ENCODE assay signal across 1 cellular context in genomic region chr11:78417888-78418583, GRCh38.
TF ChIP-seq lines count a peak whose summit lies in the region.

No MANE protein-coding gene starts in this region.

TF ChIP-seq in HepG2, 621 proteins besides CTCF, POLR2A, EP300 and RAD21 (continued from another document and continues in another):
- TF ChIP-seq PRMT3 (CRISPR knock-in tag; IDR thresholded peaks at IDR 0.05; ENCODE audit: borderline replicate concordance, low read depth), result 0 out of 2 replicates have a peak, but pooled peaks have one; percentile 51
- no peak for TF ChIP-seq ZNF160 (CRISPR knock-in tag; IDR thresholded peaks at IDR 0.05)
- no peak for TF ChIP-seq MAF1 (CRISPR knock-in tag; IDR thresholded peaks at IDR 0.05; ENCODE audit: borderline replicate concordance)
- no peak for TF ChIP-seq PBX3 (CRISPR knock-in tag; IDR thresholded peaks at IDR 0.05; ENCODE audit: borderline replicate concordance)
- TF ChIP-seq ZNF644 (CRISPR knock-in tag; IDR thresholded peaks at IDR 0.05; ENCODE audit: low read depth), result no peak
- no peak for TF ChIP-seq ZNF572 (CRISPR knock-in tag; IDR thresholded peaks at IDR 0.05)
- TF ChIP-seq BCL6 (CRISPR knock-in tag; IDR thresholded peaks at IDR 0.05), result peak; percentile 77
- TF ChIP-seq ZNF382 (CRISPR knock-in tag; IDR thresholded peaks at IDR 0.05; ENCODE audit: borderline replicate concordance), result no peak
- TF ChIP-seq NFE2L2 (IDR thresholded peaks at IDR 0.05; ENCODE audit: low read length), result no peak
- peak; percentile 60; the same call in 1 of the 2 replicates for TF ChIP-seq ZMAT3 (CRISPR knock-in tag; conservative IDR thresholded peaks at IDR 0.05)
- TF ChIP-seq RXRB (CRISPR knock-in tag; IDR thresholded peaks at IDR 0.05; ENCODE audit: borderline replicate concordance), result no peak
- no peak for TF ChIP-seq POGZ (CRISPR knock-in tag; IDR thresholded peaks at IDR 0.05)
- no peak for TF ChIP-seq NFYC (CRISPR knock-in tag; IDR thresholded peaks at IDR 0.05)
- TF ChIP-seq ESRRA (CRISPR knock-in tag; IDR thresholded peaks at IDR 0.05; ENCODE audit: low read depth), result peak; percentile 26; the same call in 1 of the 2 replicates
- no peak for TF ChIP-seq THAP11 (CRISPR knock-in tag; IDR thresholded peaks at IDR 0.05)
- no peak for TF ChIP-seq ZNF781 (CRISPR knock-in tag; IDR thresholded peaks at IDR 0.05; ENCODE audit: borderline replicate concordance, not compliant biosample characterization)
- TF ChIP-seq JARID2 (CRISPR knock-in tag; IDR thresholded peaks at IDR 0.05; ENCODE audit: insufficient replicate concordance), result no peak
- no peak for TF ChIP-seq ARHGAP35 (CRISPR knock-in tag; IDR thresholded peaks at IDR 0.05; ENCODE audit: borderline replicate concordance)
- no peak for TF ChIP-seq PHB2 (IDR thresholded peaks at IDR 0.05; ENCODE audit: partially characterized antibody)
- no peak for TF ChIP-seq DBP (CRISPR knock-in tag; IDR thresholded peaks at IDR 0.05; ENCODE audit: not compliant biosample characterization)
- TF ChIP-seq PITX1 (CRISPR knock-in tag; IDR thresholded peaks at IDR 0.05), result no peak
- no peak for TF ChIP-seq NAIF1 (CRISPR knock-in tag; IDR thresholded peaks at IDR 0.05; ENCODE audit: borderline replicate concordance)
- TF ChIP-seq ZNF33B (CRISPR knock-in tag; IDR thresholded peaks at IDR 0.05), result no peak
- TF ChIP-seq ZBTB7A (CRISPR knock-in tag; IDR thresholded peaks at IDR 0.05), result no peak
- no peak for TF ChIP-seq MLLT10 (CRISPR knock-in tag; IDR thresholded peaks at IDR 0.05)
- TF ChIP-seq DDIT3 (CRISPR knock-in tag; IDR thresholded peaks at IDR 0.05), result no peak
- TF ChIP-seq TGIF2 (CRISPR knock-in tag; IDR thresholded peaks at IDR 0.05), result no peak
- TF ChIP-seq LBX2 (CRISPR knock-in tag; IDR thresholded peaks at IDR 0.05; ENCODE audit: borderline replicate concordance), result no peak
- peak; percentile 84 for TF ChIP-seq ZNF777 (CRISPR knock-in tag; IDR thresholded peaks at IDR 0.05)
- TF ChIP-seq TSC22D2 (CRISPR knock-in tag; IDR thresholded peaks at IDR 0.05; ENCODE audit: borderline replicate concordance), result no peak; the same call in 1 of the 2 replicates
- TF ChIP-seq ZNF235 (CRISPR knock-in tag; IDR thresholded peaks at IDR 0.05; ENCODE audit: borderline replicate concordance), result no peak
- no peak for TF ChIP-seq MIER3 (CRISPR knock-in tag; IDR thresholded peaks at IDR 0.05; ENCODE audit: borderline replicate concordance)
- TF ChIP-seq TRIM24 (CRISPR knock-in tag; IDR thresholded peaks at IDR 0.05), result no peak
- TF ChIP-seq SNAPC5 (CRISPR knock-in tag; IDR thresholded peaks at IDR 0.05; ENCODE audit: borderline replicate concordance), result no peak
- no peak for TF ChIP-seq MZF1 (CRISPR knock-in tag; IDR thresholded peaks at IDR 0.05; ENCODE audit: borderline replicate concordance)
- TF ChIP-seq PBX2 (CRISPR knock-in tag; IDR thresholded peaks at IDR 0.05), result no peak
- no peak for TF ChIP-seq ZNF556 (CRISPR knock-in tag; IDR thresholded peaks at IDR 0.05; ENCODE audit: borderline replicate concordance)
- TF ChIP-seq JDP2 (CRISPR knock-in tag; IDR thresholded peaks at IDR 0.05; ENCODE audit: borderline replicate concordance), result no peak
- peak; percentile 64 for TF ChIP-seq RBFOX2 (IDR thresholded peaks at IDR 0.05; ENCODE audit: low read depth, low read length)
- no peak for TF ChIP-seq YEATS2 (CRISPR knock-in tag; IDR thresholded peaks at IDR 0.05; ENCODE audit: borderline replicate concordance)
- TF ChIP-seq ZNF430 (CRISPR knock-in tag; IDR thresholded peaks at IDR 0.05), result no peak
- peak; percentile 58; the same call in 1 of the 2 replicates for TF ChIP-seq MYC (CRISPR knock-in tag; IDR thresholded peaks at IDR 0.05; ENCODE audit: borderline replicate concordance)
- no peak for TF ChIP-seq MIER2 (CRISPR knock-in tag; IDR thresholded peaks at IDR 0.05)
- TF ChIP-seq ZNF24 (IDR thresholded peaks at IDR 0.05), result no peak
- TF ChIP-seq MXD3 (CRISPR knock-in tag; IDR thresholded peaks at IDR 0.05), result peak; percentile 45; the same call in 1 of the 2 replicates
- TF ChIP-seq THAP7 (CRISPR knock-in tag; IDR thresholded peaks at IDR 0.05), result 0 out of 2 replicates have a peak, but pooled peaks have one; percentile 41
- no peak for TF ChIP-seq ZNF451 (CRISPR knock-in tag; IDR thresholded peaks at IDR 0.05)
- TF ChIP-seq MIXL1 (CRISPR knock-in tag; IDR thresholded peaks at IDR 0.05), result 0 out of 2 replicates have a peak, but pooled peaks have one; percentile 27
- no peak for TF ChIP-seq MBNL3 (CRISPR knock-in tag; conservative IDR thresholded peaks at IDR 0.05)
- no peak for TF ChIP-seq PLRG1 (conservative IDR thresholded peaks at IDR 0.05)
- TF ChIP-seq EED (CRISPR knock-in tag; IDR thresholded peaks at IDR 0.05), result no peak
- no peak for TF ChIP-seq DPF2 (CRISPR knock-in tag; IDR thresholded peaks at IDR 0.05; ENCODE audit: borderline replicate concordance, low read depth)
- no peak for TF ChIP-seq HIVEP1 (CRISPR knock-in tag; IDR thresholded peaks at IDR 0.05)
- no peak for TF ChIP-seq ELF1 (CRISPR knock-in tag; IDR thresholded peaks at IDR 0.05)
- TF ChIP-seq ZNF670 (CRISPR knock-in tag; IDR thresholded peaks at IDR 0.05; ENCODE audit: borderline replicate concordance), result no peak
- no peak for TF ChIP-seq ZBTB39 (CRISPR knock-in tag; IDR thresholded peaks at IDR 0.05)
- peak; percentile 29; the same call in 1 of the 2 replicates for TF ChIP-seq MED1 (CRISPR knock-in tag; IDR thresholded peaks at IDR 0.05)
- TF ChIP-seq PHF20 (CRISPR knock-in tag; IDR thresholded peaks at IDR 0.05), result no peak; the same call in 1 of the 2 replicates
- no peak for TF ChIP-seq NFIB (CRISPR knock-in tag; IDR thresholded peaks at IDR 0.05; ENCODE audit: borderline replicate concordance)
- no peak for TF ChIP-seq WIZ (CRISPR knock-in tag; IDR thresholded peaks at IDR 0.05)
- no peak for TF ChIP-seq ZNF543 (CRISPR knock-in tag; IDR thresholded peaks at IDR 0.05)
- TF ChIP-seq KIAA2018 (CRISPR knock-in tag; IDR thresholded peaks at IDR 0.05; ENCODE audit: borderline replicate concordance), result no peak
- TF ChIP-seq ZC3H4 (CRISPR knock-in tag; IDR thresholded peaks at IDR 0.05; ENCODE audit: borderline replicate concordance), result no peak
- no peak for TF ChIP-seq RFX5 (IDR thresholded peaks at IDR 0.05; ENCODE audit: low read depth, low read length)
- TF ChIP-seq ZNF674 (CRISPR knock-in tag; IDR thresholded peaks at IDR 0.05; ENCODE audit: low read depth), result no peak
